12 cellular contexts compared by ENCODE assay signal in the genomic region with DNA sequence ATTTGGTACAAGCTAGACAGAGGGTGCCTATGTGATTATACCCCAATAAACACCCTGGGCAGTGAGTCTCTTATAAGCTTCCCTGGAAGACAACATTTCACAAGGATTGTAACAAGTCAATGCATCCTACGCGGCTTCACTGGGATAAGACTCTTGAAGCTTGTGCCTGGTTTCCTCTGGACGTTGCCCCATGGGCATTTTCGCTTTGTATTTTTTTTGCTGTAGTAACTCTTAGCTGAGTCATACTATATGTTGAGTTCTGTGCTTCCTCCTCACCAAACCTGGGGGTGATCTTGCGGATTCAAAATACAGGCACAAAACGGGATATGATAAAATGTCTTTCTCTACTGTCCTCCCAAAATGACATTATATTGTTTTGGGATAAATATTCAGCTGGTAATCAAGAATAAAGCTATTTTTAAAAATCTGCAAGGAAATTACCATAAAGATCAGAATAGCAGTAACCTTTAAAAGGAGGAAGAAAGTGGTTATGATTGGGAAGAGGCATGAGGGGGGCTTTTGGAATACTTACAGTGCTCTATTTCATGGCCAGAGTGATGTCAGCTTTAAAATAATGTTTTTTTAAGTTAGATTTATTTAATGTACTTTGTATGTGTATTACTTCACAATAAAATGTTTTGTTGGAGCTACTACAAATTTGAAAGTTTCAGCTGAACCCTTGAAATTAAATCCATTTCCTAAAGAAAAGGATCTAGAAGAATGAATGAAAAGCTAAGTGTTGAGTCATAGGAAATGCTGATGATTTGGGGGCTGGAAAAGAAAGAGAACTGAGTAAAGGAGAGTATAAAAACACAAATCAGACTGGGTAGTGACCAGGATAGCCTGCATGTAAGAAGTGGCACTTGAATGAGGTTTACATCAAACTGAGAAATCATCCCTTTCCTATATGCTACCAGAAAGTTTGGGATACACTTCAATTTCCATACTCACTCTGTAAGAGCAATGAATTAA. TPM values are rescaled to one million over a fixed set of nuclear protein-coding genes. Genes with fewer than 3 reads are reported as not detected.
DNase-seq lines count a peak whose midpoint lies in the region; ATAC-seq, FAIRE-seq and TF ChIP-seq lines count a peak whose summit lies in the region.
"Had no signal": no experiment of that assay in that cellular context is flagged by ENCODE, and none has a peak within 500 bp of the region (broad histone marks: within the 10 kb centered on the region; RNA-seq: fewer than 3 reads in every experiment).

No MANE protein-coding gene starts in this region.

- no peak overlapping the region for H2AFZ ChIP-seq in H9 (ENCODE audit: low read length)

- H3K79me1 ChIP-seq in H9 (ENCODE audit: insufficient read depth, low read depth, low read length, poor library complexity, severe bottlenecking) = peaks cover 10% of the 10 kb centered on the region

- H3K27ac Mint-ChIP-seq in H9 = peak overlapping the region in 2 of 3 experiments; percentile 52 to 88; a peak in 4 of 7 replicates
- H3K27ac Mint-ChIP-seq in progenitor cell of endocrine pancreas = peak overlapping the region; percentile 37
- H3K27ac Mint-ChIP-seq: activated naive CD8-positive, alpha-beta T cell treated with anti-CD3 and anti-CD28 coated beads, Interleukin-2, amount 10 ng/mL, durations not matched to agents 7 days and 5 days had no signal

- no peak overlapping the region for H4K8ac ChIP-seq in H9 (replicated peaks; ENCODE audit: insufficient read length, low read depth, low read length)

- H3K4me3 Mint-ChIP-seq in H9 = no peak overlapping the region
- no peak overlapping the region for H3K4me3 Mint-ChIP-seq in progenitor cell of endocrine pancreas (ENCODE audit: low read depth)
- H3K4me3 Mint-ChIP-seq: activated naive CD8-positive, alpha-beta T cell treated with anti-CD3 and anti-CD28 coated beads, Interleukin-2, amount 10 ng/mL, durations not matched to agents 7 days and 5 days had no signal

- H3K18ac ChIP-seq in H9 (ENCODE audit: insufficient read length, low read depth, low read length) = no peak overlapping the region

- no peaks in the 10 kb centered on the region for H3K9me3 Mint-ChIP-seq in H9
- peaks cover 4% of the 10 kb centered on the region for H3K9me3 Mint-ChIP-seq in progenitor cell of endocrine pancreas (ENCODE audit: low read depth)
- H3K9me3 Mint-ChIP-seq: activated naive CD8-positive, alpha-beta T cell treated with anti-CD3 and anti-CD28 coated beads, Interleukin-2, amount 10 ng/mL, durations not matched to agents 7 days and 5 days had no signal

- H3K36me3 ChIP-seq in SK-N-MC (ENCODE audit: insufficient read depth, low read length) = peaks cover 18% of the 10 kb centered on the region; the same call in 1 of the 2 replicates

- peaks cover 2% of the 10 kb centered on the region; the same call in 1 of the 2 replicates for H3K79me2 ChIP-seq in H9 (ENCODE audit: insufficient read depth, low read length)

- no peaks in the 10 kb centered on the region for H4K20me1 ChIP-seq in H9 (ENCODE audit: control insufficient read depth, insufficient read depth, insufficient read length)

- peaks cover 2% of the 10 kb centered on the region for H3K23me2 ChIP-seq in H9 (ENCODE audit: insufficient read length, low read depth, low read length, poor library complexity, severe bottlenecking)

- H3K4me3 ChIP-seq in SK-N-MC (no peak overlapping the region), fibroblast of the aortic adventitia (ENCODE audit: low read depth, low read length) (no peak overlapping the region)

- WGBS in H9 (ENCODE audit: extremely low coverage, insufficient read length, low lambda C conversion rate) = no CpG with 5 or more reads among the region's 6 CpGs

- peaks cover 2% of the 10 kb centered on the region; the same call in 1 of the 2 replicates for H3K4me1 ChIP-seq in H9 (ENCODE audit: insufficient read depth, low read length)

- H3K27me3 ChIP-seq in H9 (ENCODE audit: insufficient read depth, low read length) = no peaks in the 10 kb centered on the region

- DNase-seq in H9 (no peak), SK-N-MC (ENCODE audit: low read depth, low spot score) (no peak), fibroblast of the aortic adventitia (ENCODE audit: low read depth) (peak; percentile 42), progenitor cell of endocrine pancreas (ENCODE audit: low spot score, unreplicated experiment) (no peak), GM12892 (ENCODE audit: insufficient read length) (no peak), head of caudate nucleus (no peak), NCI-H1105 (lab: John Stamatoyannopoulos, UW) (no peak)
- DNase-seq: activated naive CD8-positive, alpha-beta T cell treated with anti-CD3 and anti-CD28 coated beads, Interleukin-2, amount 10 ng/mL, durations not matched to agents 7 days and 5 days; left cardiac atrium; NCI-H146 had no signal

- no peak overlapping the region for H3K9ac ChIP-seq in H9 (ENCODE audit: extremely low read depth, insufficient read length, low read length)
- no peak overlapping the region for H3K9ac ChIP-seq in SK-N-MC (ENCODE audit: insufficient read length)

- H2BK12ac ChIP-seq in H9 (ENCODE audit: insufficient read length, low read depth, low read length) = no peak overlapping the region

- H2BK20ac ChIP-seq in H9 (ENCODE audit: low read depth, low read length, poor library complexity, severe bottlenecking) = no peak overlapping the region

- no peak overlapping the region for H3K4me2 ChIP-seq in H9 (ENCODE audit: insufficient read depth, insufficient read length, low read length)

- no peak overlapping the region for H2BK15ac ChIP-seq in H9 (ENCODE audit: low read depth, low read length)

- no peak overlapping the region for H2AK5ac ChIP-seq in H9 (ENCODE audit: insufficient read length, low read length)

- intact Hi-C loops in head of caudate nucleus (cut with DNase I) = no loop called here

- no peak overlapping the region for H3K23ac ChIP-seq in H9 (ENCODE audit: insufficient read length, low read depth, low read length)

- no peak overlapping the region for H3K56ac ChIP-seq in H9 (ENCODE audit: insufficient read length, low read depth, low read length)

- H2BK5ac ChIP-seq in H9 (ENCODE audit: insufficient read length, low read length) = no peak overlapping the region

- no peak overlapping the region for H4K91ac ChIP-seq in H9 (ENCODE audit: insufficient read length, low read depth, low read length)

- H2BK120ac ChIP-seq in H9 (ENCODE audit: low read depth, low read length, poor library complexity, severe bottlenecking) = no peak overlapping the region

- H3K14ac ChIP-seq in H9 (ENCODE audit: insufficient read depth, low read length) = no peak overlapping the region

- FAIRE-seq in GM12892 (lab: Jason Lieb, UNC) = no peak
- FAIRE-seq: TTC549 had no signal

- H3K27me3 Mint-ChIP-seq in H9 (ENCODE audit: low read depth) (no peaks in the 10 kb centered on the region), progenitor cell of endocrine pancreas (no peaks in the 10 kb centered on the region)
- H3K27me3 Mint-ChIP-seq: activated naive CD8-positive, alpha-beta T cell treated with anti-CD3 and anti-CD28 coated beads, Interleukin-2, amount 10 ng/mL, durations not matched to agents 7 days and 5 days had no signal

- TF ChIP-seq CTCF in H9 (conservative IDR thresholded peaks at IDR 0.05) (no peak), fibroblast of the aortic adventitia (IDR thresholded peaks at IDR 0.05; ENCODE audit: insufficient read depth, low read length) (no peak), progenitor cell of endocrine pancreas (IDR thresholded peaks at IDR 0.05; ENCODE audit: unreplicated experiment) (no peak)

- H3K27ac ChIP-seq in H9 (ENCODE audit: insufficient read length, low read depth, low read length) (no peak overlapping the region), SK-N-MC (peak overlapping the region; percentile 64; the same call in 1 of the 2 replicates)

- no peak for TF ChIP-seq POLR2A in GM12892 (IDR thresholded peaks at IDR 0.05; ENCODE audit: low read depth, low read length)

- H3K9me3 ChIP-seq in H9 (ENCODE audit: control insufficient read depth, low read depth, low read length) = no peaks in the 10 kb centered on the region
- H3K9me3 ChIP-seq in SK-N-MC (ENCODE audit: low read depth, low read length) = no peaks in the 10 kb centered on the region

- no peak overlapping the region for H4K5ac ChIP-seq in H9 (ENCODE audit: insufficient read length, low read depth, low read length)

- H3K36me3 Mint-ChIP-seq in H9 (ENCODE audit: insufficient read depth in 1 of 3, low read depth in 3 of 3) (peaks cover 0 to 10% (median 8%) of the 10 kb centered on the region in 3 experiments; a peak in 3 of 7 replicates), progenitor cell of endocrine pancreas (ENCODE audit: insufficient read depth) (peaks cover 7% of the 10 kb centered on the region)

- no peak for ATAC-seq in GM19035 (IDR thresholded peaks at IDR 0.05; ENCODE audit: unreplicated experiment)

- H3K4me1 Mint-ChIP-seq in H9 (peaks cover 22 to 28% of the 10 kb centered on the region in 2 experiments), progenitor cell of endocrine pancreas (ENCODE audit: low read depth) (peaks cover 9% of the 10 kb centered on the region)

- no peak overlapping the region for H3T11ph ChIP-seq in H9 (ENCODE audit: low read length)

- H3K4ac ChIP-seq in H9 (ENCODE audit: low read depth, low read length) = no peak overlapping the region

RNA-seq across cellular contexts. Expression of gene BTBD7, which starts 14.7 kb away (rescaled TPM):
- total RNA-seq in H9 (2021) (42.4 and 44.1 TPM in 2 replicates), fibroblast of the aortic adventitia (ENCODE audit: low replicate concordance) (38.0 and 39.6 TPM in 2 replicates), progenitor cell of endocrine pancreas (56.8 and 65.5 TPM in 2 replicates)
- polyA plus RNA-seq in GM12892 (2012; ENCODE audit: missing spikeins) = 8.7 TPM

RNA-seq across cellular contexts. Expression of gene COX8C, which starts 28.9 kb away (rescaled TPM):
- total RNA-seq in H9 (2021) = not detected in 2 replicates
- not detected in 2 replicates for total RNA-seq in fibroblast of the aortic adventitia (ENCODE audit: low replicate concordance)
- 1.1 TPM in 1 of 2 replicates, not detected in the other for total RNA-seq in progenitor cell of endocrine pancreas
- polyA plus RNA-seq in GM12892 (2012; ENCODE audit: missing spikeins) = not detected
- total RNA-seq: activated naive CD8-positive, alpha-beta T cell treated with anti-CD3 and anti-CD28 coated beads, Interleukin-2, amount 10 ng/mL, durations not matched to agents 7 days and 5 days; left cardiac atrium had no signal
